Comparison of ENCODE assay signal across 8 cellular contexts in the genomic region with DNA sequence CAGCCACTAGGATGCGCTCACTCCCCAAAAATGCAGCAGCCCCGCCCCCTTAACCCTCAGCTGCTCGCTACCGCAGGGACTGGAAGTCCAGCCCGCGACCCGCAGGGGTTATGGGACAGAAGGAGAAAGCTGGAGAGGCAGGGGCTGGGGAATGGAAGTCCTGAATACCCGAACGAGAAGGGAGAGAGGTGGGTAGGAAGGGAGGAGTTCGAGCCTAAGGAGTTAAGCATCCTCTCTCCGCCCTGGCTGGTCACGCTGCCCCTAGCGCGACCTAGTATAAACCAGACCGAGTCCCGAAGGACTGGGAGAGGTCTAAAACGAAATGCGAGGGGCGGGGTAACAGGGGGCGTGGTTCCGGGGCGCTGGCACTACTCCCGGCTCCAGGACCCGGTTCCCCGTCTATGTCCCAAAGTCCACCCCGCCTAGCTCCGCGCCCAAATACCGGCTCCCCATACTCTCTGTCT. TPM values are rescaled to one million over a fixed set of nuclear protein-coding genes. Genes with fewer than 3 reads are reported as not detected.
DNase-seq lines count a peak whose midpoint lies in the region; ATAC-seq, FAIRE-seq and TF ChIP-seq lines count a peak whose summit lies in the region.

No MANE protein-coding gene starts in this region.

- peaks cover 4 to 5% of the 10 kb centered on the region in 2 experiments for H4K20me1 ChIP-seq in H1 (replicated peaks in 1 of 2; ENCODE audit: control insufficient read depth in 1 of 2, insufficient read depth in 2 of 2, low read length in 2 of 2)

- TF ChIP-seq POLR2A in H1 (IDR thresholded peaks at IDR 0.05; ENCODE audit: control extremely low read depth in 1 of 2, low read depth in 2 of 2, low read length in 2 of 2), result no peak

- ATAC-seq in HG02798 (IDR thresholded peaks at IDR 0.05; ENCODE audit: poor library complexity, unreplicated experiment), result peak; percentile 60

- H3K4ac ChIP-seq in H1 (replicated peaks; ENCODE audit: insufficient read length, low read depth, low read length), result no peak overlapping the region

- H3K4me2 ChIP-seq in H1 (ENCODE audit: insufficient read depth in 1 of 2, low read depth in 2 of 2, low read length in 2 of 2), result peak overlapping the region; percentile 31 to 90

- peaks cover 11% of the 10 kb centered on the region; the same call in 1 of the 2 replicates for H3K79me1 ChIP-seq in H1 (ENCODE audit: low read depth, low read length)

- peak overlapping the region; percentile 86; the same call in 1 of the 2 replicates for H4K8ac ChIP-seq in H1 (ENCODE audit: extremely low read depth, insufficient read depth, low read length)

- H3K23ac ChIP-seq in H1 (ENCODE audit: insufficient read length), result no peak overlapping the region

- H2BK5ac ChIP-seq in H1 (ENCODE audit: low read depth, low read length), result no peak overlapping the region; the same call in none of the 2 replicates

- CTCF ChIA-PET in H1 (lab: Charles Lee; ENCODE audit: partially characterized antibody), result interaction anchor here (0.5 to 8.9 kb wide), 31 partner anchors 9 to 231 kb away, joined by 3 to 89 read pairs (median 5); partner anchors contain the start of genes ABHD16A, C6orf47, LSM2 and LY6G5C

- H2AK5ac ChIP-seq in H1 (ENCODE audit: low read depth, low read length), result no peak overlapping the region

- H3K23me2 ChIP-seq in H1 (ENCODE audit: low read depth, low read length), result peaks cover 2% of the 10 kb centered on the region; the same call in 1 of the 2 replicates

- no peak overlapping the region for H3K14ac ChIP-seq in H1 (ENCODE audit: insufficient read length)

- peak overlapping the region; percentile 52 for H3K18ac ChIP-seq in H1 (ENCODE audit: extremely low read depth, low read length)

- H3K4me1 ChIP-seq in H1 (replicated peaks in 1 of 4; ENCODE audit: control insufficient read depth in 3 of 4, insufficient read depth in 4 of 4, low read length in 3 of 4), result peaks cover 8 to 19% (median 11%) of the 10 kb centered on the region in 4 experiments

- 2% methylated on average over 29 of the region's 29 CpGs; no CpG with 5 or more reads in 1 of the 2 experiments for WGBS in H1 (ENCODE audit: extremely low coverage in 1 of 2, insufficient coverage in 1 of 2, insufficient read length in 1 of 2, insufficient replicate concordance in 2 of 2, low coverage in 1 of 2, low lambda C conversion rate in 2 of 2, missing lambda C conversion rate in 1 of 2), 2 experiments

- H3K27ac ChIP-seq in H1 (ENCODE audit: low read depth, low read length), result peak overlapping the region; percentile 49; the same call in 1 of the 2 replicates

- peak overlapping the region; percentile 87 for H3K56ac ChIP-seq in H1 (replicated peaks; ENCODE audit: insufficient read length, low read depth, low read length)

- H3K36me3 ChIP-seq in H1 (ENCODE audit: control insufficient read depth in 2 of 4, insufficient read depth in 4 of 4, low read length in 3 of 4), result peaks cover 10 to 40% (median 33%) of the 10 kb centered on the region in 4 experiments

- peak overlapping the region; percentile 40; the same call in 1 of the 2 replicates for H2BK15ac ChIP-seq in H1 (ENCODE audit: low read length)

- no peaks in the 10 kb centered on the region for H3K9me3 ChIP-seq in H1 (ENCODE audit: insufficient read depth in 2 of 2, low read depth in 1 of 2, low read length in 1 of 2)

- H3K79me2 ChIP-seq in H1 (ENCODE audit: control insufficient read depth in 1 of 2, insufficient read depth in 2 of 2, low read length in 2 of 2), result peaks cover 0 to 9% of the 10 kb centered on the region in 2 experiments; a peak in 2 of 4 replicates

- H2BK20ac ChIP-seq in H1 (ENCODE audit: low read length), result no peak overlapping the region

- peak; percentile 95 for DNase-seq in ELF-1 (ENCODE audit: low read depth, low spot score)
- DNase-seq in NCI-H526 treated with DMSO at 0.1 percent for 48 hours (lab: John Stamatoyannopoulos, UW), result peak; percentile 69
- peak; percentile 91 for DNase-seq in activated CD8-positive, alpha-beta memory T cell treated with anti-CD3 and anti-CD28 coated beads for 24 hours
- peak; percentile 87 to 96 for DNase-seq in H1 (ENCODE audit: low read depth in 1 of 2, low spot score in 2 of 2)
- DNase-seq in medulla oblongata (ENCODE audit: extremely low spot score), result peak; percentile 91
- peak; percentile 63 to 68 (median 66) for DNase-seq in stimulated activated CD4-positive, alpha-beta T cell treated with anti-CD3 and anti-CD28 coated beads, TNF-alpha, amount 100 ng/mL, for 4 hours (ENCODE audit: low read depth in 3 of 3)
- no peak for DNase-seq in KG1 (lab: John Stamatoyannopoulos, UW)

- peak in 2 of 3 experiments; percentile 86 to 87; a peak in 3 of 4 replicates for TF ChIP-seq CTCF in H1 (IDR thresholded peaks at IDR 0.05; ENCODE audit: control extremely low read depth in 1 of 3, insufficient read depth in 1 of 3, low read depth in 1 of 3, low read length in 3 of 3)

- FAIRE-seq in H1 (lab: Jason Lieb, UNC), result peak; percentile 52

- peak overlapping the region; percentile 92; the same call in 1 of the 2 replicates for H2BK12ac ChIP-seq in H1 (ENCODE audit: low read depth, low read length)

- peak overlapping the region; percentile 84 for H4K5ac ChIP-seq in H1 (ENCODE audit: insufficient read length, low read depth, low read length)

- peak overlapping the region; percentile 12 for H4K91ac ChIP-seq in H1 (replicated peaks; ENCODE audit: insufficient read length, low read length)

- POLR2A ChIA-PET in H1 (lab: Charles Lee; ENCODE audit: partially characterized antibody), result interaction anchor here (0.5 to 4.2 kb wide), 37 partner anchors 9 to 1243 kb away, joined by 3 to 57 read pairs (median 5); partner anchors contain the start of genes ABHD16A, ATP6V1G2, BAG6 and C6orf47

- H2AFZ ChIP-seq in H1 (ENCODE audit: low read length), result peak overlapping the region; percentile 92; the same call in 1 of the 2 replicates

- no peaks in the 10 kb centered on the region for H3K27me3 ChIP-seq in H1 (replicated peaks in 1 of 4; ENCODE audit: control insufficient read depth in 3 of 4, extremely low read depth in 1 of 4, insufficient read depth in 3 of 4, low read length in 3 of 4)

- H3K9ac ChIP-seq in H1 (replicated peaks in 1 of 4; ENCODE audit: extremely low read depth in 1 of 4, low read depth in 3 of 4, low read length in 3 of 4), result peak overlapping the region; percentile 62 to 75 (median 71)

- peak; percentile 83 to 90 for TF ChIP-seq RAD21 in H1 (IDR thresholded peaks at IDR 0.05 in 1 of 2, conservative IDR thresholded peaks at IDR 0.05 in 1 of 2; ENCODE audit: low read depth in 2 of 2, low read length in 2 of 2)

- TF ChIP-seq EP300 in H1 (IDR thresholded peaks at IDR 0.05; ENCODE audit: borderline replicate concordance in 1 of 2, low read depth in 2 of 2, low read length in 2 of 2), result no peak

- no peak overlapping the region for H2BK120ac ChIP-seq in H1 (replicated peaks; ENCODE audit: low read depth, low read length)

- peak overlapping the region; percentile 56 to 91 (median 83) for H3K4me3 ChIP-seq in H1 (ENCODE audit: extremely low read depth in 1 of 4, insufficient read depth in 2 of 4, low read depth in 3 of 4, low read length in 4 of 4)

RNA-seq across cellular contexts. Expression of gene DDAH2, which starts 0.4 kb away (rescaled TPM):
- 53.3 and 55.5 TPM in 2 replicates for total RNA-seq in H1 (2021; fragmentation: NEBNext Ultra II Directional; extraction: Animal tissue kit (Norgen Biotek cat#: 25700))
- 73.5 and 104 TPM in 2 replicates for polyA plus RNA-seq in H1 (2011; rRNA removed)
- polyA plus RNA-seq in H1 (2011; cell fraction: cytosol; rRNA removed), result 80.1 TPM
- polyA plus RNA-seq in H1 (2011; cell fraction: nucleus; rRNA removed), result 78.9 TPM
- 46.0 to 78.4 TPM (median 71.9 TPM) in 4 replicates for polyA plus RNA-seq in H1 (2012, experiment 1 of 2)
- 53.9 TPM for polyA plus RNA-seq in H1 (2012, experiment 2 of 2)
- polyA plus RNA-seq in H1 (2013, experiment 1 of 2), result 32.1 TPM
- polyA plus RNA-seq in H1 (2013, experiment 2 of 2), result 36.0 TPM
- 15.2 and 19.8 TPM in 2 replicates for polyA minus RNA-seq in H1 (2011; rRNA and poly(A)+ RNA removed)
- polyA minus RNA-seq in H1 (2011; cell fraction: cytosol; rRNA and poly(A)+ RNA removed), result 28.8 TPM
- 13.7 TPM for polyA minus RNA-seq in H1 (2011; cell fraction: nucleus; rRNA and poly(A)+ RNA removed)

RNA-seq across cellular contexts. Expression of gene MPIG6B, which starts 6.4 kb away (rescaled TPM):
- total RNA-seq in H1 (2021; fragmentation: NEBNext Ultra II Directional; extraction: Animal tissue kit (Norgen Biotek cat#: 25700)), result not detected in 2 replicates
- 0.18 and 0.33 TPM in 2 replicates for polyA plus RNA-seq in H1 (2011; rRNA removed)
- polyA plus RNA-seq in H1 (2011; cell fraction: cytosol; rRNA removed), result 0.14 TPM
- polyA plus RNA-seq in H1 (2011; cell fraction: nucleus; rRNA removed), result 0.31 TPM
- 0.17 to 0.73 TPM (median 0.19 TPM) in 4 replicates for polyA plus RNA-seq in H1 (2012, experiment 1 of 2)
- polyA plus RNA-seq in H1 (2012, experiment 2 of 2), result 0.12 TPM
- polyA plus RNA-seq in H1 (2013, experiment 1 of 2), result 0.04 TPM
- polyA plus RNA-seq in H1 (2013, experiment 2 of 2), result 0.06 TPM
- polyA minus RNA-seq in H1 (2011; rRNA and poly(A)+ RNA removed), result 0.13 TPM in 1 of 2 replicates, not detected in the other
- polyA minus RNA-seq in H1 (2011; cell fraction: cytosol; rRNA and poly(A)+ RNA removed), result not detected
- not detected for polyA minus RNA-seq in H1 (2011; cell fraction: nucleus; rRNA and poly(A)+ RNA removed)

RNA-seq across cellular contexts. Expression of gene CLIC1, which starts 6.8 kb away (rescaled TPM):
- total RNA-seq in H1 (2021; fragmentation: NEBNext Ultra II Directional; extraction: Animal tissue kit (Norgen Biotek cat#: 25700)), result 250 and 259 TPM in 2 replicates
- 236 and 277 TPM in 2 replicates for polyA plus RNA-seq in H1 (2011; rRNA removed)
- 288 TPM for polyA plus RNA-seq in H1 (2011; cell fraction: cytosol; rRNA removed)
- polyA plus RNA-seq in H1 (2011; cell fraction: nucleus; rRNA removed), result 199 TPM
- polyA plus RNA-seq in H1 (2012, experiment 1 of 2), result 240 to 286 TPM (median 280 TPM) in 4 replicates
- 482 TPM for polyA plus RNA-seq in H1 (2012, experiment 2 of 2)
- polyA plus RNA-seq in H1 (2013, experiment 1 of 2), result 173 TPM
- polyA plus RNA-seq in H1 (2013, experiment 2 of 2), result 202 TPM
- 255 and 293 TPM in 2 replicates for polyA minus RNA-seq in H1 (2011; rRNA and poly(A)+ RNA removed)
- 101 TPM for polyA minus RNA-seq in H1 (2011; cell fraction: cytosol; rRNA and poly(A)+ RNA removed)
- polyA minus RNA-seq in H1 (2011; cell fraction: nucleus; rRNA and poly(A)+ RNA removed), result 83.5 TPM

RNA-seq across cellular contexts. Expression of gene LY6G6C, which starts 8.0 kb away (rescaled TPM):
- 0.33 TPM in 1 of 2 replicates, not detected in the other for total RNA-seq in H1 (2021; fragmentation: NEBNext Ultra II Directional; extraction: Animal tissue kit (Norgen Biotek cat#: 25700))
- polyA plus RNA-seq in H1 (2011; rRNA removed), result 0.23 and 0.49 TPM in 2 replicates
- polyA plus RNA-seq in H1 (2011; cell fraction: cytosol; rRNA removed), result 0.23 TPM
- polyA plus RNA-seq in H1 (2011; cell fraction: nucleus; rRNA removed), result 1.0 TPM
- 0.19 to 0.37 TPM (median 0.21 TPM) in 4 replicates for polyA plus RNA-seq in H1 (2012, experiment 1 of 2)
- polyA plus RNA-seq in H1 (2012, experiment 2 of 2), result not detected
- polyA plus RNA-seq in H1 (2013, experiment 1 of 2), result 0.12 TPM
- 0.11 TPM for polyA plus RNA-seq in H1 (2013, experiment 2 of 2)
- polyA minus RNA-seq in H1 (2011; rRNA and poly(A)+ RNA removed), result not detected in 2 replicates
- not detected for polyA minus RNA-seq in H1 (2011; cell fraction: cytosol; rRNA and poly(A)+ RNA removed)
- not detected for polyA minus RNA-seq in H1 (2011; cell fraction: nucleus; rRNA and poly(A)+ RNA removed)

RNA-seq across cellular contexts. Expression of gene MSH5, which starts 10.3 kb away (rescaled TPM):
- 21.3 and 25.3 TPM in 2 replicates for total RNA-seq in H1 (2021; fragmentation: NEBNext Ultra II Directional; extraction: Animal tissue kit (Norgen Biotek cat#: 25700))
- polyA plus RNA-seq in H1 (2011; rRNA removed), result 26.5 and 34.5 TPM in 2 replicates
- polyA plus RNA-seq in H1 (2011; cell fraction: cytosol; rRNA removed), result 29.5 TPM
- 149 TPM for polyA plus RNA-seq in H1 (2011; cell fraction: nucleus; rRNA removed)
- 16.0 to 22.5 TPM (median 20.5 TPM) in 4 replicates for polyA plus RNA-seq in H1 (2012, experiment 1 of 2)
- 5.4 TPM for polyA plus RNA-seq in H1 (2012, experiment 2 of 2)
- 15.6 TPM for polyA plus RNA-seq in H1 (2013, experiment 1 of 2)
- 14.5 TPM for polyA plus RNA-seq in H1 (2013, experiment 2 of 2)
- 36.0 and 38.2 TPM in 2 replicates for polyA minus RNA-seq in H1 (2011; rRNA and poly(A)+ RNA removed)
- polyA minus RNA-seq in H1 (2011; cell fraction: cytosol; rRNA and poly(A)+ RNA removed), result 19.8 TPM
- 72.1 TPM for polyA minus RNA-seq in H1 (2011; cell fraction: nucleus; rRNA and poly(A)+ RNA removed)
